8 cellular contexts compared by ENCODE assay signal in genomic region chr3:134600685-134601502, GRCh38. TPM values are rescaled to one million over a fixed set of nuclear protein-coding genes. Genes with fewer than 3 reads are reported as not detected.
DNase-seq lines count a peak whose midpoint lies in the region; ATAC-seq and TF ChIP-seq lines count a peak whose summit lies in the region.

No MANE protein-coding gene starts in this region.

- H3K36me3 ChIP-seq in MM.1S (replicated peaks; ENCODE audit: insufficient read depth, low read length) (no peaks in the 10 kb centered on the region), adrenal gland (replicated peaks in 1 of 2) (no peaks in the 10 kb centered on the region)

- DNase-seq in DMS79 (lab: John Stamatoyannopoulos, UW) (peak; percentile 48), MM.1S (peak; percentile 66), SKM-1 treated with dmso at 0.1 percent for 144 hours (lab: John Stamatoyannopoulos, UW; ENCODE audit: unreplicated experiment) (peak; percentile 66), adrenal gland (peak; percentile 51 to 80 (median 71)), left ventricle myocardium superior (peak; percentile 77), sciatic nerve (ENCODE audit: low spot score) (peak; percentile 82), omental fat pad (ENCODE audit: low spot score) (no peak)

- H3K27ac ChIP-seq in MM.1S (ENCODE audit: low read length): no peak overlapping the region
- H3K27ac ChIP-seq in adrenal gland: peak overlapping the region in 1 of 5 donors; percentile 0

- no peak for TF ChIP-seq POLR2A in adrenal gland (IDR thresholded peaks at IDR 0.05)

- peak overlapping the region; percentile 57; the same call in 1 of the 2 replicates for H3K4me2 ChIP-seq in MM.1S (ENCODE audit: low read depth, low read length)

- no peaks in the 10 kb centered on the region for H3K9me3 ChIP-seq in MM.1S (replicated peaks; ENCODE audit: insufficient read depth, low read length)
- H3K9me3 ChIP-seq in adrenal gland (replicated peaks in 1 of 3): no peaks in the 10 kb centered on the region

- intact Hi-C loops in adrenal gland (cut with DNase I): loop anchor here (5.0 to 10.0 kb wide), 4 partner anchors 76 to 1296 kb away; no protein-coding TSS in a partner anchor
- intact Hi-C loops in left ventricle myocardium superior (cut with micrococcal nuclease): loop anchor here (5.0 to 10.0 kb wide), 2 partner anchors 1296 to 1444 kb away; no protein-coding TSS in a partner anchor
- intact Hi-C loops in sciatic nerve (cut with DNase I): loop anchor here (5.0 kb wide), 1 partner anchor 1291 kb away; no protein-coding TSS in a partner anchor

- H4K20me1 ChIP-seq in MM.1S (ENCODE audit: insufficient read depth, low read length): no peaks in the 10 kb centered on the region

- no peaks in the 10 kb centered on the region for H3K79me2 ChIP-seq in MM.1S (ENCODE audit: low read length)

- WGBS in adrenal gland, 4 donors: 10 to 34% (median 14%) methylated on average over 16 to 32 of the region's 32 CpGs

- peak; percentile 60 for ATAC-seq in GM21825 (IDR thresholded peaks at IDR 0.05; ENCODE audit: unreplicated experiment)
- peak; percentile 81 for ATAC-seq in left ventricle myocardium superior
- ATAC-seq in sciatic nerve: peak; percentile 75
- no peak for ATAC-seq in omental fat pad (ENCODE audit: low FRiP score)

- H3K4me3 ChIP-seq in MM.1S (ENCODE audit: low read length): peak overlapping the region; percentile 38
- peak overlapping the region in 1 of 4 donors; percentile 28 for H3K4me3 ChIP-seq in adrenal gland

- TF ChIP-seq CTCF in MM.1S (IDR thresholded peaks at IDR 0.05; ENCODE audit: low read length): peak; percentile 97
- peak; percentile 77 to 98 (median 90) for TF ChIP-seq CTCF in adrenal gland (IDR thresholded peaks at IDR 0.05)
- TF ChIP-seq CTCF in omental fat pad (IDR thresholded peaks at IDR 0.05): no peak

- H3K9me2 ChIP-seq in MM.1S (replicated peaks; ENCODE audit: insufficient read depth, low read length): no peaks in the 10 kb centered on the region

- no peaks in the 10 kb centered on the region for H3F3A ChIP-seq in MM.1S (ENCODE audit: insufficient read depth, low read length)

- no peaks in the 10 kb centered on the region for H3K27me3 ChIP-seq in MM.1S (replicated peaks; ENCODE audit: insufficient read depth, low read length)
- H3K27me3 ChIP-seq in adrenal gland: no peaks in the 10 kb centered on the region

- H2AFZ ChIP-seq in MM.1S (ENCODE audit: low read length): no peak overlapping the region; the same call in 1 of the 2 replicates

- H3K4me1 ChIP-seq in MM.1S (ENCODE audit: low read length) (no peaks in the 10 kb centered on the region; the same call in 1 of the 2 replicates), adrenal gland (replicated peaks in 1 of 2) (peaks cover 0 to 21% of the 10 kb centered on the region in 2 donors)

- H3K9ac ChIP-seq in MM.1S (ENCODE audit: low read length): no peak overlapping the region

RNA-seq across cellular contexts. Expression of gene KY, which starts 49.9 kb away (rescaled TPM):
- total RNA-seq in adrenal gland (10 to 100 TPM in 4 of 8 donors, 1 to 10 TPM in 4; 1.3 to 21.1 (median 12.7) TPM), left ventricle myocardium superior (20.6 TPM), sciatic nerve (3.3 TPM), omental fat pad (under 1 TPM in 2 of 4 donors, not detected in 2; 0.09 to 0.13 TPM)
- 1 to 10 TPM; 1.9 to 3.7 (median 1.9) TPM for polyA plus RNA-seq in adrenal gland

Comparison
In these comparisons a context has a peak if more than half of its experiments do, and no peak if none do; other contexts are left out.
1. CTCF ChIP-seq: peak in MM.1S (single experiment) and adrenal gland (6 of 6); none in omental fat pad (0 of 3).